In the genomic region with DNA sequence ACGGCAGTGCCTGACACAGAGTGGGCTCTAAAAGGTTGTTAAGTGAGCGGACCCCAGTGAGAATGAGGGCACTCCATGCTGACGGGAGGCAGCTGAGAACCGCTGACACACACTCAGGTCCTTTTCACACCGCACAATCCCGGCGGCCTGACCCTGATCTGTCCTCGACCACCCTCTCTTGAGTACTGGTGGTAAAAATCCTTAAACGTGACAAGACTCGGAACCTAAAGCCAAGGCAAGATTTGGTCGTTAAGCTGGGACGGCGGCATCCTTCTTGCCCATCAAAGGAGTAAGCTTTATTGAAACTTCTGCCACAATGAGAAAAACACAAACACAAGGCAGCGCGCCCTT, we compare ENCODE assay signal across 8 cellular contexts. TPM values are rescaled to one million over a fixed set of nuclear protein-coding genes. Genes with fewer than 3 reads are reported as not detected.
DNase-seq lines count a peak whose midpoint lies in the region; ATAC-seq and TF ChIP-seq lines count a peak whose summit lies in the region.

No MANE protein-coding gene starts in this region.

- H2AFZ ChIP-seq in parathyroid adenoma = peak overlapping the region; percentile 96

- H3K4me1 Mint-ChIP-seq in CD14-positive monocyte (peaks cover 33% of the 10 kb centered on the region), glutamatergic neuron (ENCODE audit: low read depth, unreplicated experiment) (peaks cover 6% of the 10 kb centered on the region)
- H3K4me1 Mint-ChIP-seq in activated CD4-positive, alpha-beta memory T cell treated with anti-CD3 and anti-CD28 coated beads, Interleukin-2, amount 10 ng/mL, durations not matched to agents 7 days and 5 days = peaks cover 43% of the 10 kb centered on the region

- CTCF ChIA-PET in activated CD4-positive, alpha-beta memory T cell treated with anti-CD3 and anti-CD28 coated beads, Interleukin-2, amount 10 ng/mL, durations not matched to agents 7 days and 5 days (lab: Charles Lee) = no interaction called here

- peak overlapping the region; percentile 48 for H3K9ac ChIP-seq in parathyroid adenoma

- H3K4me3 Mint-ChIP-seq in CD14-positive monocyte (peak overlapping the region; percentile 90 to 97), glutamatergic neuron (ENCODE audit: unreplicated experiment) (peak overlapping the region; percentile 93)
- H3K4me3 Mint-ChIP-seq in activated CD4-positive, alpha-beta memory T cell treated with anti-CD3 and anti-CD28 coated beads, Interleukin-2, amount 10 ng/mL, durations not matched to agents 7 days and 5 days = peak overlapping the region; percentile 85

- H3K4me2 ChIP-seq in parathyroid adenoma (ENCODE audit: low read length) = peak overlapping the region; percentile 91

- H3K79me2 ChIP-seq in parathyroid adenoma = no peaks in the 10 kb centered on the region

- H3K27me3 Mint-ChIP-seq in CD14-positive monocyte (ENCODE audit: low read depth in 3 of 3) (no peaks in the 10 kb centered on the region), glutamatergic neuron (ENCODE audit: unreplicated experiment) (peaks cover 3% of the 10 kb centered on the region)
- no peaks in the 10 kb centered on the region for H3K27me3 Mint-ChIP-seq in activated CD4-positive, alpha-beta memory T cell treated with anti-CD3 and anti-CD28 coated beads, Interleukin-2, amount 10 ng/mL, durations not matched to agents 7 days and 5 days

- H3K27ac ChIP-seq in parathyroid adenoma = peak overlapping the region; percentile 66

- no peak for DNase-seq in CD14-positive monocyte (ENCODE audit: low spot score)
- DNase-seq in activated CD4-positive, alpha-beta memory T cell treated with anti-CD3 and anti-CD28 coated beads, Interleukin-2, amount 10 ng/mL, durations not matched to agents 7 days and 5 days = no peak
- peak; percentile 54 for DNase-seq in glutamatergic neuron
- DNase-seq in stimulated activated CD8-positive, alpha-beta memory T cell treated with anti-CD3 and anti-CD28 coated beads, Interleukin-4, amount 100 ng/mL, for 48 hours = no peak
- DNase-seq in NCI-H1048 (lab: John Stamatoyannopoulos, UW) = no peak

- H3K9me3 ChIP-seq in parathyroid adenoma (ENCODE audit: control insufficient read depth, low read length) = no peaks in the 10 kb centered on the region

- no peak for TF ChIP-seq CTCF in CD14-positive monocyte (IDR thresholded peaks at IDR 0.05)
- TF ChIP-seq CTCF in glutamatergic neuron (IDR thresholded peaks at IDR 0.05; ENCODE audit: partially characterized antibody, unreplicated experiment) = no peak
- no peak for TF ChIP-seq CTCF in parathyroid adenoma (IDR thresholded peaks at IDR 0.05)

- POLR2A ChIA-PET in activated CD4-positive, alpha-beta memory T cell treated with anti-CD3 and anti-CD28 coated beads, Interleukin-2, amount 10 ng/mL, durations not matched to agents 7 days and 5 days (lab: Charles Lee) = interaction anchor here (0.6 to 2.2 kb wide), 4 partner anchors 9 to 28 kb away, joined by 3 to 9 read pairs (median 4); no protein-coding TSS in a partner anchor

- peak overlapping the region; percentile 86 for H3K4me3 ChIP-seq in parathyroid adenoma (ENCODE audit: low read depth, low read length)

- ATAC-seq in GM19351 (IDR thresholded peaks at IDR 0.05; ENCODE audit: unreplicated experiment) (peak; percentile 17), HG03520 (IDR thresholded peaks at IDR 0.05; ENCODE audit: unreplicated experiment) (peak; percentile 9)

- no peaks in the 10 kb centered on the region for H3K27me3 ChIP-seq in parathyroid adenoma (ENCODE audit: control insufficient read depth, insufficient read depth, low read length)

- H3K27ac Mint-ChIP-seq in CD14-positive monocyte (peak overlapping the region; percentile 65 to 91 (median 82)), glutamatergic neuron (ENCODE audit: unreplicated experiment) (peak overlapping the region; percentile 82)
- H3K27ac Mint-ChIP-seq in activated CD4-positive, alpha-beta memory T cell treated with anti-CD3 and anti-CD28 coated beads, Interleukin-2, amount 10 ng/mL, durations not matched to agents 7 days and 5 days = peak overlapping the region; percentile 88

- H3K36me3 Mint-ChIP-seq in CD14-positive monocyte (peaks cover 26% of the 10 kb centered on the region in 2 donors), glutamatergic neuron (ENCODE audit: unreplicated experiment) (no peaks in the 10 kb centered on the region)
- peaks cover 43% of the 10 kb centered on the region for H3K36me3 Mint-ChIP-seq in activated CD4-positive, alpha-beta memory T cell treated with anti-CD3 and anti-CD28 coated beads, Interleukin-2, amount 10 ng/mL, durations not matched to agents 7 days and 5 days (ENCODE audit: low read depth)

- H3K9me3 Mint-ChIP-seq in CD14-positive monocyte (no peaks in the 10 kb centered on the region), glutamatergic neuron (ENCODE audit: unreplicated experiment) (no peaks in the 10 kb centered on the region)
- no peaks in the 10 kb centered on the region for H3K9me3 Mint-ChIP-seq in activated CD4-positive, alpha-beta memory T cell treated with anti-CD3 and anti-CD28 coated beads, Interleukin-2, amount 10 ng/mL, durations not matched to agents 7 days and 5 days

- intact Hi-C loops in CD14-positive monocyte (cut with micrococcal nuclease) = no loop called here

- no peaks in the 10 kb centered on the region for H3K4me1 ChIP-seq in parathyroid adenoma

- no peaks in the 10 kb centered on the region for H3K36me3 ChIP-seq in parathyroid adenoma (ENCODE audit: control insufficient read depth, insufficient read depth, low read length)

RNA-seq across cellular contexts. Expression of a gene that starts 0.6 kb away (rescaled TPM):
- polyA plus RNA-seq in CD14-positive monocyte = 10 to 100 TPM; 13.7 to 16.5 TPM
- total RNA-seq in activated CD4-positive, alpha-beta memory T cell treated with anti-CD3 and anti-CD28 coated beads, Interleukin-2, amount 10 ng/mL, durations not matched to agents 7 days and 5 days = 10 to 100 TPM; 55.9 to 56.0 TPM
- total RNA-seq in glutamatergic neuron (ENCODE audit: unreplicated experiment) = 68.6 TPM
